In genomic region chr7:42432644-42433043, GRCh38 we compare ENCODE assay signal across 21 cellular contexts.
"Had no signal": no experiment of that assay in that cellular context is flagged by ENCODE, and none has a peak within 500 bp of the region (broad histone marks: within the 10 kb centered on the region; RNA-seq: fewer than 3 reads in every experiment).

No MANE protein-coding gene starts in this region.

- DNase-seq: dermis blood vessel endothelial cell; endodermal cell; erythroblast; foreskin melanocyte; head of caudate nucleus; hippocampal formation; kidney glomerular epithelial cell; left lung; lower lobe of right lung; midbrain; naive B cell; stimulated activated CD4-positive, alpha-beta T cell treated with anti-CD3 and anti-CD28 coated beads, Interleukin-4, amount 100 ng/mL, for 1 hour; stimulated activated CD8-positive, alpha-beta memory T cell treated with anti-CD3 and anti-CD28 coated beads, Interleukin-4, amount 100 ng/mL, for 48 hours; stimulated activated naive CD8-positive, alpha-beta T cell treated with anti-CD3 and anti-CD28 coated beads, Interleukin-15, Interleukin-2, amounts not matched to agents 100 U/mL and 50 U/mL, for 24 hours; tibial artery; upper lobe of left lung; uterus had no signal

- ATAC-seq: left lung; lower lobe of right lung; stimulated activated effector memory CD8-positive, alpha-beta T cell treated with anti-CD3 and anti-CD28 coated beads, Interleukin-12 subunit alpha, Interleukin-12 subunit beta, amount 100 ng/mL, for 72 hours; stimulated activated naive CD8-positive, alpha-beta T cell treated with anti-CD3 and anti-CD28 coated beads, Interleukin-15, Interleukin-2, amounts not matched to agents 100 U/mL and 50 U/mL, for 24 hours had no signal

- H3K4me3 ChIP-seq: left lung, lower lobe of right lung, right atrium auricular region, smooth muscle cell, tibial artery, upper lobe of left lung, uterus had no signal

- H3K27me3 ChIP-seq: left lung, right atrium auricular region, tibial artery, upper lobe of left lung, uterus had no signal

- H3K4me1 ChIP-seq: left lung, lower lobe of right lung, parathyroid adenoma, right atrium auricular region, tibial artery, upper lobe of left lung, uterus had no signal

- H3K27ac ChIP-seq: left lung, lower lobe of right lung, parathyroid adenoma, right atrium auricular region, tibial artery, upper lobe of left lung, uterus had no signal

- H3K36me3 ChIP-seq: left lung, lower lobe of right lung, right atrium auricular region, tibial artery, upper lobe of left lung, uterus had no signal

- H3K9ac ChIP-seq: parathyroid adenoma had no signal
